ENCODE assay signal across 24 cellular contexts in genomic region chr6:155936127-155936526, GRCh38.
"Had no signal": no experiment of that assay in that cellular context is flagged by ENCODE, and none has a peak within 500 bp of the region (broad histone marks: within the 10 kb centered on the region; RNA-seq: fewer than 3 reads in every experiment).

No MANE protein-coding gene starts in this region.

- H3K79me2 ChIP-seq: hepatocyte had no signal

- ATAC-seq: effector memory CD8-positive, alpha-beta T cell; natural killer cell; pancreas; stimulated activated memory B cell treated with anti-CD40 and anti-IgM and Interleukin-4, amounts not matched to agents 10 μg/mL and 1 μg/mL and 100 μg/mL, for 72 hours; stimulated activated naive CD8-positive, alpha-beta T cell treated with anti-CD3 and anti-CD28 coated beads, Interleukin-15, amount 100 ng/mL, for 72 hours had no signal

- H3K4me2 ChIP-seq: hepatocyte, neural progenitor cell had no signal

- H3K4me3 ChIP-seq: esophagus squamous epithelium, hepatocyte, left ventricle myocardium inferior, lower lobe of right lung, neural progenitor cell, pancreas, right lobe of liver, spleen had no signal

- H2AFZ ChIP-seq: hepatocyte, neural progenitor cell had no signal

- H3K36me3 ChIP-seq: esophagus squamous epithelium, left ventricle myocardium inferior, lower lobe of right lung, neural progenitor cell, pancreas, right lobe of liver, spleen had no signal

- H3K4me1 ChIP-seq: esophagus squamous epithelium, left ventricle myocardium inferior, lower lobe of right lung, right lobe of liver, spleen had no signal

- H3K27me3 Mint-ChIP-seq: dendritic cell treated with granulocyte-macrophage colony-stimulating factor and Interleukin-4, amounts not matched to agents 40 ng/mL and 50 ng/mL, for 4 days; effector memory CD8-positive, alpha-beta T cell; memory B cell; progenitor cell of endocrine pancreas; stimulated activated memory B cell treated with anti-CD40 and anti-IgM and Interleukin-4, amounts not matched to agents 10 μg/mL and 1 μg/mL and 100 μg/mL, for 72 hours; stimulated activated naive CD8-positive, alpha-beta T cell treated with anti-CD3 and anti-CD28 coated beads, Interleukin-15, amount 100 ng/mL, for 72 hours had no signal

- H3K27me3 ChIP-seq: esophagus squamous epithelium, hepatocyte, neural progenitor cell, pancreas, right lobe of liver, spleen had no signal

- H3K27ac ChIP-seq: esophagus squamous epithelium, hepatocyte, left ventricle myocardium inferior, lower lobe of right lung, neural progenitor cell, pancreas, right lobe of liver had no signal

- H3K9me3 ChIP-seq: esophagus squamous epithelium, lower lobe of right lung, pancreas, right lobe of liver had no signal

- DNase-seq: effector memory CD8-positive, alpha-beta T cell; esophagus squamous epithelium; foreskin melanocyte; head of caudate nucleus; left cardiac atrium; left ventricle myocardium inferior; lower lobe of right lung; natural killer cell; nucleus accumbens; pancreas; right lobe of liver; spleen; stimulated activated CD4-positive, alpha-beta T cell treated with anti-CD3 and anti-CD28 coated beads, Interleukin-15, amount 100 ng/mL, for 24 hours; stimulated activated CD4-positive, alpha-beta T cell treated with anti-CD3 and anti-CD28 coated beads, Interleukin-1b, Interleukin-23, amount 100 ng/mL, for 48 hours; stimulated activated CD4-positive, alpha-beta T cell treated with anti-CD3 and anti-CD28 coated beads, Interleukin-4, amount 100 ng/mL, for 24 hours; stimulated activated naive CD8-positive, alpha-beta T cell treated with anti-CD3 and anti-CD28 coated beads, Interleukin-15, amount 100 ng/mL, for 72 hours; trophoblast cell had no signal

- H3K4me1 Mint-ChIP-seq: memory B cell; natural killer cell; neural progenitor cell; stimulated activated memory B cell treated with anti-CD40 and anti-IgM and Interleukin-4, amounts not matched to agents 10 μg/mL and 1 μg/mL and 100 μg/mL, for 72 hours; stimulated activated naive CD8-positive, alpha-beta T cell treated with anti-CD3 and anti-CD28 coated beads, Interleukin-15, amount 100 ng/mL, for 72 hours had no signal

- H3K9me3 Mint-ChIP-seq: mesothelial cell of epicardium; neural progenitor cell; stimulated activated naive CD8-positive, alpha-beta T cell treated with anti-CD3 and anti-CD28 coated beads, Interleukin-15, amount 100 ng/mL, for 72 hours had no signal

- H3K27ac Mint-ChIP-seq: dendritic cell treated with granulocyte-macrophage colony-stimulating factor and Interleukin-4, amounts not matched to agents 40 ng/mL and 50 ng/mL, for 4 days; effector memory CD8-positive, alpha-beta T cell; memory B cell; mesothelial cell of epicardium; natural killer cell; neural progenitor cell; progenitor cell of endocrine pancreas; stimulated activated memory B cell treated with anti-CD40 and anti-IgM and Interleukin-4, amounts not matched to agents 10 μg/mL and 1 μg/mL and 100 μg/mL, for 72 hours; stimulated activated naive CD8-positive, alpha-beta T cell treated with anti-CD3 and anti-CD28 coated beads, Interleukin-15, amount 100 ng/mL, for 72 hours had no signal

- H3K4me3 Mint-ChIP-seq: dendritic cell treated with granulocyte-macrophage colony-stimulating factor and Interleukin-4, amounts not matched to agents 40 ng/mL and 50 ng/mL, for 4 days; effector memory CD8-positive, alpha-beta T cell; memory B cell; mesothelial cell of epicardium; natural killer cell; neural progenitor cell; stimulated activated memory B cell treated with anti-CD40 and anti-IgM and Interleukin-4, amounts not matched to agents 10 μg/mL and 1 μg/mL and 100 μg/mL, for 72 hours; stimulated activated naive CD8-positive, alpha-beta T cell treated with anti-CD3 and anti-CD28 coated beads, Interleukin-15, amount 100 ng/mL, for 72 hours had no signal

- H3K36me3 Mint-ChIP-seq: memory B cell; mesothelial cell of epicardium; natural killer cell; neural progenitor cell; stimulated activated memory B cell treated with anti-CD40 and anti-IgM and Interleukin-4, amounts not matched to agents 10 μg/mL and 1 μg/mL and 100 μg/mL, for 72 hours had no signal
